In genomic region chr16:853981-854807, GRCh38 we compare ENCODE assay signal across 28 cellular contexts. TPM values are rescaled to one million over a fixed set of nuclear protein-coding genes. Genes with fewer than 3 reads are reported as not detected.
DNase-seq lines count a peak whose midpoint lies in the region; ATAC-seq and TF ChIP-seq lines count a peak whose summit lies in the region.
"Had no signal": no experiment of that assay in that cellular context is flagged by ENCODE, and none has a peak within 500 bp of the region (broad histone marks: within the 10 kb centered on the region; RNA-seq: fewer than 3 reads in every experiment).

No MANE protein-coding gene starts in this region.

- dilution Hi-C loops in IMR-90 (cut with HindIII; ENCODE audit: low sequenced_read_pairs, unreplicated experiment), result no loop called here

- peaks cover 0 to 8% (median 0%) of the 10 kb centered on the region in 7 donors for H3K9me3 Mint-ChIP-seq in CD4-positive, CD25-positive, alpha-beta regulatory T cell
- H3K9me3 Mint-ChIP-seq: CD4-positive, alpha-beta T cell had no signal

- in situ Hi-C loops in IMR-90 (cut with MboI; ENCODE audit: low sequenced_read_pairs), result no loop called here

- CTCF ChIA-PET in IMR-90 (lab: Yijun Ruan, JAX), result no interaction called here

- H3K4me3 ChIP-seq in CD4-positive, CD25-positive, alpha-beta regulatory T cell (ENCODE audit: low read depth, low read length), result no peak overlapping the region
- H3K4me3 ChIP-seq in IMR-90 (ENCODE audit: insufficient read depth, low read depth, low read length), result no peak overlapping the region
- no peak overlapping the region for H3K4me3 ChIP-seq in dorsolateral prefrontal cortex
- H3K4me3 ChIP-seq in osteoblast (ENCODE audit: insufficient read depth, low read length), result no peak overlapping the region
- H3K4me3 ChIP-seq: BLaER1, MG63, SJSA1 had no signal

- no peak overlapping the region for H2AK9ac ChIP-seq in IMR-90 (replicated peaks; ENCODE audit: low read depth, low read length, poor library complexity)

- BruUV-seq in IMR-90 (replicated peaks; lab: Mats Ljungman, UMichigan), result no TSS peak

- H2AK5ac ChIP-seq in IMR-90 (ENCODE audit: low read depth, low read length), result no peak overlapping the region

- H3K9me1 ChIP-seq in IMR-90 (ENCODE audit: insufficient read depth, low read length), result no peaks in the 10 kb centered on the region

- no peak overlapping the region for H4K8ac ChIP-seq in IMR-90 (ENCODE audit: low read depth in 2 of 2, low read length in 2 of 2)

- H3K9me3 ChIP-seq in CD4-positive, CD25-positive, alpha-beta regulatory T cell (ENCODE audit: control insufficient read depth in 2 of 2, low read length in 2 of 2), result no peaks in the 10 kb centered on the region
- H3K9me3 ChIP-seq in IMR-90 (ENCODE audit: control insufficient read depth, insufficient read depth, low read length) (peaks cover 29% of the 10 kb centered on the region), osteoblast (ENCODE audit: low read depth, low read length) (peaks cover 10% of the 10 kb centered on the region)

- TF ChIP-seq CTCF in IMR-90 (conservative IDR thresholded peaks at IDR 0.05; ENCODE audit: low read depth, low read length) (no peak), dorsolateral prefrontal cortex (IDR thresholded peaks at IDR 0.05 in 54 of 56, conservative IDR thresholded peaks at IDR 0.05 in 2 of 56; ENCODE audit: low read depth in 1 of 56, partially characterized antibody in 56 of 56) (no peak), osteoblast (IDR thresholded peaks at IDR 0.05; ENCODE audit: extremely low read depth, low read depth, low read length) (no peak)

- no peak overlapping the region for H3K9ac ChIP-seq in IMR-90 (ENCODE audit: low read depth, low read length)
- H3K9ac ChIP-seq: BLaER1 had no signal

- no peaks in the 10 kb centered on the region for H3K4me1 ChIP-seq in CD4-positive, CD25-positive, alpha-beta regulatory T cell (ENCODE audit: control insufficient read depth, insufficient read depth, low read length, poor library complexity, severe bottlenecking)
- H3K4me1 ChIP-seq in IMR-90 (ENCODE audit: control insufficient read depth, insufficient read depth, low read length) (no peaks in the 10 kb centered on the region), osteoblast (ENCODE audit: insufficient read depth, low read length) (no peaks in the 10 kb centered on the region)
- H3K4me1 ChIP-seq: BLaER1, SJSA1 had no signal

- no peak overlapping the region for H3K4me3 Mint-ChIP-seq in CD4-positive, CD25-positive, alpha-beta regulatory T cell
- H3K4me3 Mint-ChIP-seq: CD4-positive, alpha-beta T cell had no signal

- no peak for TF ChIP-seq RAD21 in IMR-90 (IDR thresholded peaks at IDR 0.05; ENCODE audit: low read length)

- TF ChIP-seq POLR2A in IMR-90 (IDR thresholded peaks at IDR 0.05; ENCODE audit: low read depth, low read length), result no peak

- no peaks in the 10 kb centered on the region for H3K79me2 ChIP-seq in osteoblast (ENCODE audit: insufficient read depth, low read length)

- H3K36me3 ChIP-seq in CD4-positive, CD25-positive, alpha-beta regulatory T cell (ENCODE audit: control insufficient read depth, insufficient read depth, low read length), result no peaks in the 10 kb centered on the region
- H3K36me3 ChIP-seq in IMR-90 (ENCODE audit: control insufficient read depth, insufficient read depth, low read length) (no peaks in the 10 kb centered on the region), osteoblast (ENCODE audit: insufficient read depth, low read length) (no peaks in the 10 kb centered on the region)
- H3K36me3 ChIP-seq: MG63, SJSA1 had no signal

- no peaks in the 10 kb centered on the region for H3K27me3 ChIP-seq in CD4-positive, CD25-positive, alpha-beta regulatory T cell (ENCODE audit: control insufficient read depth, insufficient read depth, low read length)
- H3K27me3 ChIP-seq in IMR-90 (ENCODE audit: control insufficient read depth, insufficient read depth, low read length) (no peaks in the 10 kb centered on the region), dorsolateral prefrontal cortex (no peaks in the 10 kb centered on the region), osteoblast (ENCODE audit: insufficient read depth, low read length) (no peaks in the 10 kb centered on the region)
- H3K27me3 ChIP-seq: BLaER1, MG63, SJSA1 had no signal

- H3K4ac ChIP-seq in IMR-90 (ENCODE audit: low read depth, low read length), result no peak overlapping the region

- DNase-seq in CD4-positive, CD25-positive, alpha-beta regulatory T cell, result no peak
- DNase-seq in IMR-90 (no peak), dorsolateral prefrontal cortex (no peak), osteoblast (ENCODE audit: insufficient read length, low spot score, missing footprints) (peak; percentile 55), DMS79 (lab: John Stamatoyannopoulos, UW) (no peak)
- no peak for DNase-seq in stimulated activated CD4-positive, alpha-beta T cell treated with anti-CD3 and anti-CD28 coated beads, Interleukin-1b, Interleukin-23, amount 100 ng/mL, for 48 hours
- DNase-seq: CD4-positive, alpha-beta T cell; COR-L47; DMS 273 treated with DMSO at 0.1 percent for 48 hours; DMS79 treated with DMSO at 0.1 percent for 48 hours; GF-D8; H7; KBM-7; MG63; NCI-H1105 treated with DMSO at 0.1 percent for 48 hours; NCI-H146; NCI-H1930; NCI-H2107; NCI-H446; NCI-H524 treated with DMSO at 0.1 percent for 48 hours; NCI-H774 had no signal

- H4K20me1 ChIP-seq in IMR-90 (ENCODE audit: insufficient read depth, low read length), result no peaks in the 10 kb centered on the region
- H4K20me1 ChIP-seq in osteoblast (ENCODE audit: insufficient read depth, low read length), result no peaks in the 10 kb centered on the region
- H4K20me1 ChIP-seq: BLaER1 had no signal

- no peak overlapping the region for H4K91ac ChIP-seq in IMR-90 (ENCODE audit: insufficient read depth, low read depth, low read length)

- H3K18ac ChIP-seq in IMR-90 (ENCODE audit: low read depth, low read length), result no peak overlapping the region

- POLR2A ChIA-PET in IMR-90 (lab: Charles Lee; ENCODE audit: unreplicated experiment), result no interaction called here

- no peaks in the 10 kb centered on the region for H3K79me1 ChIP-seq in IMR-90 (ENCODE audit: low read depth in 1 of 2, low read length in 2 of 2)

- H2AFZ ChIP-seq in IMR-90 (replicated peaks; ENCODE audit: low read length, poor library complexity) (peak overlapping the region; percentile 63), osteoblast (ENCODE audit: low read length) (no peak overlapping the region)

- intact Hi-C loops in IMR-90 (cut with micrococcal nuclease) (no loop called here), dorsolateral prefrontal cortex (cut with DNase I) (no loop called here)

- peaks cover 0 to 6% (median 1%) of the 10 kb centered on the region in 4 donors for H3K4me1 Mint-ChIP-seq in CD4-positive, CD25-positive, alpha-beta regulatory T cell

- H3K23ac ChIP-seq in IMR-90 (ENCODE audit: low read depth, low read length), result no peak overlapping the region

- H3K27ac Mint-ChIP-seq in CD4-positive, CD25-positive, alpha-beta regulatory T cell, result peak overlapping the region in 2 of 3 donors; percentile 46 to 71
- H3K27ac Mint-ChIP-seq: CD4-positive, alpha-beta T cell had no signal

- 64% methylated on average over 9 of the region's 31 CpGs; no CpG with 5 or more reads in 1 of the 2 experiments for WGBS in IMR-90 (ENCODE audit: extremely low coverage in 2 of 2, insufficient read length in 1 of 2), 2 experiments

- no peak overlapping the region for H2BK5ac ChIP-seq in IMR-90 (ENCODE audit: low read depth, low read length, poor library complexity, severe bottlenecking)

- no peak overlapping the region for H3K14ac ChIP-seq in IMR-90 (replicated peaks; ENCODE audit: low read depth, low read length)

- H3K27me3 Mint-ChIP-seq in CD4-positive, CD25-positive, alpha-beta regulatory T cell, result no peaks in the 10 kb centered on the region
- H3K27me3 Mint-ChIP-seq: CD4-positive, alpha-beta T cell had no signal

- no peak overlapping the region for H2BK20ac ChIP-seq in IMR-90 (ENCODE audit: low read depth, low read length)

- no peaks in the 10 kb centered on the region for H3K36me3 Mint-ChIP-seq in CD4-positive, CD25-positive, alpha-beta regulatory T cell

- no peak overlapping the region for H3K27ac ChIP-seq in CD4-positive, CD25-positive, alpha-beta regulatory T cell (ENCODE audit: insufficient read depth, low read length, poor library complexity, severe bottlenecking)
- H3K27ac ChIP-seq in IMR-90 (ENCODE audit: insufficient read depth, low read length) (no peak overlapping the region), dorsolateral prefrontal cortex (peak overlapping the region in 48 of 59 donors; percentile 3 to 92 (median 76)), osteoblast (ENCODE audit: low read depth, low read length) (no peak overlapping the region)
- H3K27ac ChIP-seq: BLaER1, SJSA1 had no signal

- ATAC-seq in CD4-positive, CD25-positive, alpha-beta regulatory T cell (ENCODE audit: low read depth in 2 of 2), result no peak
- no peak for ATAC-seq in IMR-90 (ENCODE audit: low read depth)
- ATAC-seq in HG03039 (IDR thresholded peaks at IDR 0.05; ENCODE audit: unreplicated experiment), result no peak
- no peak for ATAC-seq in GM18867 (IDR thresholded peaks at IDR 0.05; ENCODE audit: unreplicated experiment)
- ATAC-seq: HepG2 had no signal

- no peak overlapping the region for H2BK15ac ChIP-seq in IMR-90 (ENCODE audit: low read depth, low read length)

- H2BK120ac ChIP-seq in IMR-90 (ENCODE audit: low read depth, low read length), result no peak overlapping the region

- no peak overlapping the region for H3K56ac ChIP-seq in IMR-90 (ENCODE audit: extremely low read depth, insufficient read depth, low read length)

- no peak overlapping the region for H3K4me2 ChIP-seq in IMR-90 (ENCODE audit: low read depth, low read length)
- no peak overlapping the region for H3K4me2 ChIP-seq in osteoblast (ENCODE audit: insufficient read depth, low read length)
- H3K4me2 ChIP-seq: BLaER1 had no signal

- no peak overlapping the region for H4K5ac ChIP-seq in IMR-90 (ENCODE audit: low read depth, low read length)

TF ChIP-seq in IMR-90, 13 proteins besides CTCF, POLR2A, EP300 and RAD21 (continues in another document):
- TF ChIP-seq MAZ (IDR thresholded peaks at IDR 0.05; ENCODE audit: borderline replicate concordance, low read depth, low read length) (no peak), NFE2L2 (IDR thresholded peaks at IDR 0.05; ENCODE audit: low read depth, low read length) (no peak), MXI1 (IDR thresholded peaks at IDR 0.05; ENCODE audit: borderline replicate concordance, low read depth, low read length) (no peak), SMC3 (IDR thresholded peaks at IDR 0.05; ENCODE audit: low read depth, low read length) (no peak), CHD1 (IDR thresholded peaks at IDR 0.05; ENCODE audit: low read depth, low read length) (no peak)

RNA-seq across cellular contexts. Expression of gene GNG13, which starts 53.7 kb away (rescaled TPM):
- not detected for total RNA-seq in CD4-positive, CD25-positive, alpha-beta regulatory T cell
- polyA plus RNA-seq in CD4-positive, CD25-positive, alpha-beta regulatory T cell, result not detected
- total RNA-seq in IMR-90 (2012; rRNA removed) (not detected in 2 replicates), dorsolateral prefrontal cortex (10 to 100 TPM in 8 of 120 experiments, 1 to 10 TPM in 112; 1.1 to 13.0 (median 5.8) TPM), osteoblast (not detected in 2 replicates)
- polyA plus RNA-seq in IMR-90 (2012; rRNA removed), result not detected in 2 replicates
- not detected in 2 replicates for polyA plus RNA-seq in IMR-90 (2012; cell fraction: cytosol; rRNA removed)
- not detected in 2 replicates for polyA plus RNA-seq in IMR-90 (2012; cell fraction: nucleus; rRNA removed; ENCODE audit: low replicate concordance)
- total RNA-seq: CD4-positive, alpha-beta T cell; H7; HepG2; HT1080; SJSA1 had no signal
- polyA plus RNA-seq: AG04450, HepG2 had no signal

Comparison
In these comparisons a context has a peak if more than half of its experiments do, and no peak if none do; other contexts are left out.
1. H3K27ac ChIP-seq: peak in dorsolateral prefrontal cortex (48 of 59); none in CD4-positive, CD25-positive, alpha-beta regulatory T cell (single experiment), IMR-90 (single experiment) and osteoblast (single experiment).